In the genomic region with DNA sequence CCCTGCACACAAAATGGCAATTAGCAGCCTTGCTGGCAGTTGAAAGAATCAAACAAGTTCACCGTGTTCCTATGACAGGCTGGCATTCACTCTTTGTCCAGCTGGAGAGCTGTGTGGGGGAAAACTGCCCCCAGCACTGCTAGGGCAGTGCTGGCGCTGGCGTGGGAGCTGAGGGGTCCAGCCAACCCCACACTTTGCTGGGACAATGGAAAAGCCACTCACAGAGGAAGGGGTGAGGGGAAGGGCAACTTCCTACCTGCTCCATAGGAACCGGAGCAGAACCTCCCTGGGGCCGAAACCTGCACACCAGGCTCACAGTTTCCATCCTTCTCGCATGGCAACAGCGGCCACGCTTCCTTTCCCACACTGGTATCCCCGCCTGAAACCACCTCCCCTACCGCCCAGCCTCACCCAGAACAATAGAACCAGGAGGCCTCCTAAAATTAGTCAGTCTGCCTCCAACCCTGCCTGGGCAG, we compare ENCODE assay signal across 27 cellular contexts. TPM values are rescaled to one million over a fixed set of nuclear protein-coding genes. Genes with fewer than 3 reads are reported as not detected.
DNase-seq lines count a peak whose midpoint lies in the region; ATAC-seq, FAIRE-seq and TF ChIP-seq lines count a peak whose summit lies in the region.
"Had no signal": no experiment of that assay in that cellular context is flagged by ENCODE, and none has a peak within 500 bp of the region (broad histone marks: within the 10 kb centered on the region; RNA-seq: fewer than 3 reads in every experiment).

No MANE protein-coding gene starts in this region.

- no peak overlapping the region for H4K91ac ChIP-seq in neuronal stem cell (ENCODE audit: low read depth, low read length, poor library complexity)

- no peaks in the 10 kb centered on the region for H3K36me3 Mint-ChIP-seq in GM23338 (ENCODE audit: low read depth)
- H3K36me3 Mint-ChIP-seq: activated naive CD4-positive, alpha-beta T cell treated with anti-CD3 and anti-CD28 coated beads, Interleukin-2, amount 50 U/mL, for 72 hours had no signal

- POLR2A ChIA-PET in A549 (lab: Yijun Ruan, JAX) = no interaction called here

- H2BK5ac ChIP-seq in neuronal stem cell (ENCODE audit: low read length) = no peak overlapping the region

- H3K4me3 ChIP-seq in A549 (no peak overlapping the region), GM23338 (no peak overlapping the region), neuronal stem cell (ENCODE audit: low read length in 2 of 2) (no peak overlapping the region)
- H3K4me3 ChIP-seq: lung had no signal

- no peak overlapping the region for H2BK120ac ChIP-seq in neuronal stem cell (ENCODE audit: low read depth, low read length)

- 61% methylated on average over 10 of the region's 10 CpGs for WGBS in A549 (ENCODE audit: missing lambda C conversion rate)
- no CpG with 5 or more reads among the region's 10 CpGs for WGBS in neuronal stem cell (ENCODE audit: extremely low coverage in 2 of 2, insufficient read length in 2 of 2, insufficient replicate concordance in 1 of 2), 2 donors

- H4K8ac ChIP-seq in neuronal stem cell (ENCODE audit: low read depth, low read length) = no peak overlapping the region

- H2AFZ ChIP-seq in GM23338 = peak overlapping the region; percentile 18; the same call in 1 of the 2 replicates
- peak overlapping the region; percentile 69 for H2AFZ ChIP-seq in neuronal stem cell (ENCODE audit: low read length)

- TF ChIP-seq EP300 in A549 (IDR thresholded peaks at IDR 0.05) = no peak

- no peak overlapping the region for H3K27ac Mint-ChIP-seq in GM23338
- H3K27ac Mint-ChIP-seq: IgD-negative memory B cell had no signal

- H3K4me1 ChIP-seq in A549 (no peaks in the 10 kb centered on the region), GM23338 (ENCODE audit: insufficient read depth) (no peaks in the 10 kb centered on the region), neuronal stem cell (ENCODE audit: control insufficient read depth in 2 of 2, insufficient read depth in 1 of 2, low read depth in 1 of 2, low read length in 2 of 2) (peaks cover 8 to 9% of the 10 kb centered on the region in 2 donors)

- H3K23ac ChIP-seq in neuronal stem cell (ENCODE audit: low read depth, low read length, poor library complexity) = no peak overlapping the region

- ATAC-seq in A549 = peak; percentile 21 to 37; a peak in 3 of 6 replicates
- ATAC-seq in GM23338 = no peak
- ATAC-seq in esophagus mucosa = peak; percentile 61
- no peak for ATAC-seq in HG03571 (IDR thresholded peaks at IDR 0.05; ENCODE audit: unreplicated experiment)
- ATAC-seq: activated naive CD4-positive, alpha-beta T cell treated with anti-CD3 and anti-CD28 coated beads, Interleukin-2, amount 50 U/mL, for 72 hours had no signal

- peak overlapping the region; percentile 11 for H3K18ac ChIP-seq in neuronal stem cell (ENCODE audit: low read length)

- H4K20me1 ChIP-seq in GM23338 (replicated peaks; ENCODE audit: insufficient read depth) = no peaks in the 10 kb centered on the region

- H3K27ac ChIP-seq in A549 (no peak overlapping the region), GM23338 (ENCODE audit: low read depth) (no peak overlapping the region), neuronal stem cell (replicated peaks; ENCODE audit: low read length) (no peak overlapping the region)
- H3K27ac ChIP-seq: neutrophil had no signal

- H2BK12ac ChIP-seq in neuronal stem cell (ENCODE audit: low read length) = peak overlapping the region; percentile 73

- H3K79me2 ChIP-seq in GM23338 (replicated peaks; ENCODE audit: insufficient read depth) = no peaks in the 10 kb centered on the region

- H2AK5ac ChIP-seq in neuronal stem cell (ENCODE audit: low read depth, low read length) = peak overlapping the region; percentile 70

- no peak for TF ChIP-seq POLR2A in A549 (IDR thresholded peaks at IDR 0.05; ENCODE audit: low read length)

- H3F3A ChIP-seq in GM23338 (replicated peaks; ENCODE audit: low read depth) = no peaks in the 10 kb centered on the region

- FAIRE-seq in A549 (lab: Jason Lieb, UNC) = no peak
- FAIRE-seq: D721Med, islet of Langerhans, small intestine, urothelium cell line had no signal

- no peaks in the 10 kb centered on the region for H3K79me1 ChIP-seq in neuronal stem cell (ENCODE audit: low read depth, low read length)

- no peak for TF ChIP-seq CTCF in A549 (IDR thresholded peaks at IDR 0.05)
- TF ChIP-seq CTCF in GM23338 (conservative IDR thresholded peaks at IDR 0.05; ENCODE audit: low read depth in 2 of 2) = no peak

- H3K9ac ChIP-seq in neuronal stem cell (ENCODE audit: low read depth, low read length, poor library complexity) = no peak overlapping the region

- DNase-seq in A549 (ENCODE audit: low read depth in 1 of 2, low spot score in 1 of 2) (no peak), GM23338 (ENCODE audit: low spot score) (no peak), neuronal stem cell (ENCODE audit: low spot score) (no peak), AG08396 (ENCODE audit: low spot score) (no peak), SW 1271 (lab: John Stamatoyannopoulos, UW) (no peak), kidney tubule cell (ENCODE audit: low spot score) (no peak)
- DNase-seq: cerebellar nuclear complex; erythroblast; foreskin fibroblast; HCEC 1CT; NCI-H2029 treated with DMSO at 0.1 percent for 48 hours; NCI-H226; NCI-H774; OCI-M1; Right ventricle myocardium superior; small intestine; stimulated activated CD4-positive, alpha-beta T cell treated with anti-CD3 and anti-CD28 coated beads, Interleukin-1b, Interleukin-23, amount 100 ng/mL, for 48 hours; T1000 had no signal

- H3K27me3 ChIP-seq in GM23338 (ENCODE audit: insufficient read depth) (no peaks in the 10 kb centered on the region), neuronal stem cell (ENCODE audit: control insufficient read depth in 3 of 3, insufficient read depth in 3 of 3, low read depth in 1 of 3, low read length in 3 of 3) (no peaks in the 10 kb centered on the region)
- H3K27me3 ChIP-seq: neutrophil had no signal

- no peaks in the 10 kb centered on the region for H3K9me2 ChIP-seq in GM23338 (ENCODE audit: insufficient read depth)

- no peaks in the 10 kb centered on the region for H3K4me1 Mint-ChIP-seq in GM23338

- no peak overlapping the region for H3K4ac ChIP-seq in neuronal stem cell (ENCODE audit: low read length)

- H3K9me3 Mint-ChIP-seq in GM23338 = no peaks in the 10 kb centered on the region
- H3K9me3 Mint-ChIP-seq: activated naive CD4-positive, alpha-beta T cell treated with anti-CD3 and anti-CD28 coated beads, Interleukin-2, amount 50 U/mL, for 72 hours; IgD-negative memory B cell had no signal

- H3K4me2 ChIP-seq in A549 = no peak overlapping the region
- no peak overlapping the region for H3K4me2 ChIP-seq in GM23338
- H3K4me2 ChIP-seq in neuronal stem cell (ENCODE audit: insufficient read depth, low read length, poor library complexity, severe bottlenecking) = no peak overlapping the region

- H3K14ac ChIP-seq in neuronal stem cell (ENCODE audit: low read length) = no peak overlapping the region

- no peak overlapping the region for H3K4me3 Mint-ChIP-seq in GM23338
- H3K4me3 Mint-ChIP-seq: IgD-negative memory B cell had no signal

- no peak for TF ChIP-seq RAD21 in A549 (conservative IDR thresholded peaks at IDR 0.05 in 1 of 2, IDR thresholded peaks at IDR 0.05 in 1 of 2)

- H3K9me3 ChIP-seq in A549 (peaks cover 6% of the 10 kb centered on the region; the same call in 1 of the 3 replicates), neuronal stem cell (replicated peaks in 1 of 2; ENCODE audit: control insufficient read depth in 2 of 2, insufficient read depth in 1 of 2, low read depth in 1 of 2, low read length in 2 of 2) (no peaks in the 10 kb centered on the region)
- H3K9me3 ChIP-seq: neutrophil had no signal

- H3K27me3 Mint-ChIP-seq in GM23338 (ENCODE audit: insufficient read depth, low read depth, poor library complexity) = peaks cover 2% of the 10 kb centered on the region
- H3K27me3 Mint-ChIP-seq: IgD-negative memory B cell had no signal

- H2BK15ac ChIP-seq in neuronal stem cell (ENCODE audit: low read length) = peak overlapping the region; percentile 81

- CTCF ChIA-PET in A549 (lab: Yijun Ruan, JAX) = interaction anchor here (0.5 to 1.9 kb wide), 7 partner anchors 9 to 350 kb away, joined by 3 to 7 read pairs (median 3); no protein-coding TSS in a partner anchor

- H3K36me3 ChIP-seq in GM23338 (ENCODE audit: insufficient read depth) (no peaks in the 10 kb centered on the region), neuronal stem cell (replicated peaks in 1 of 2; ENCODE audit: control insufficient read depth in 2 of 2, insufficient read depth in 2 of 2, low read length in 2 of 2) (no peaks in the 10 kb centered on the region)
- H3K36me3 ChIP-seq: neutrophil had no signal

RNA-seq across cellular contexts. Expression of a gene that starts 26.8 kb away (rescaled TPM):
- polyA plus RNA-seq in A549 (2011; rRNA removed) = 0.03 and 0.08 TPM in 2 replicates
- polyA plus RNA-seq in A549 (2012; cell fraction: cytosol; rRNA removed) = 0.03 and 0.05 TPM in 2 replicates
- polyA plus RNA-seq in A549 (2012; cell fraction: nucleus; rRNA removed) = 0.01 and 0.06 TPM in 2 replicates
- polyA plus RNA-seq in A549 (2017; fragmentation: RNase III; extraction: RNeasy Plus Mini Kit Qiagen cat#74134 plus additional on column Dnase treatment) = 0.01 to 0.04 TPM in 2 of 3 replicates, not detected in the other
- 0.17 and 0.24 TPM in 2 replicates for polyA minus RNA-seq in A549 (2011; rRNA and poly(A)+ RNA removed)
- total RNA-seq in GM23338 (2014; rRNA removed; shearing (Covaris generic)) = 1.9 and 4.0 TPM in 2 replicates
- 3.0 and 3.1 TPM in 2 replicates for polyA plus RNA-seq in GM23338 (2016; fragmentation: Nextera tagmentation; extraction: Ambion mirVana)
- total RNA-seq in esophagus mucosa = 0.28 TPM
- polyA plus RNA-seq in neuronal stem cell (2013, experiment 1 of 2) = 3.7 TPM
- 4.2 TPM for polyA plus RNA-seq in neuronal stem cell (2013, experiment 2 of 2)

RNA-seq across cellular contexts. Expression of a gene that starts 39.7 kb away (rescaled TPM):
- polyA plus RNA-seq in A549 (2011; rRNA removed) = 31.4 and 35.7 TPM in 2 replicates
- polyA plus RNA-seq in A549 (2012; cell fraction: cytosol; rRNA removed) = 47.5 and 53.3 TPM in 2 replicates
- 21.6 and 22.7 TPM in 2 replicates for polyA plus RNA-seq in A549 (2012; cell fraction: nucleus; rRNA removed)
- 52.0 to 57.3 TPM (median 53.0 TPM) in 3 replicates for polyA plus RNA-seq in A549 (2017; fragmentation: RNase III; extraction: RNeasy Plus Mini Kit Qiagen cat#74134 plus additional on column Dnase treatment)
- 16.2 and 16.8 TPM in 2 replicates for polyA minus RNA-seq in A549 (2011; rRNA and poly(A)+ RNA removed)
- 8.1 and 11.2 TPM in 2 replicates for total RNA-seq in GM23338 (2014; rRNA removed; shearing (Covaris generic))
- polyA plus RNA-seq in GM23338 (2016; fragmentation: Nextera tagmentation; extraction: Ambion mirVana) = 22.2 and 25.0 TPM in 2 replicates
- 55.6 TPM for total RNA-seq in esophagus mucosa
- 23.2 TPM for polyA plus RNA-seq in neuronal stem cell (2013, experiment 1 of 2)
- 23.3 TPM for polyA plus RNA-seq in neuronal stem cell (2013, experiment 2 of 2)

RNA-seq across cellular contexts. Expression of a gene that starts 59.0 kb away (rescaled TPM):
- polyA plus RNA-seq in A549 (2011; rRNA removed) (15.0 and 16.8 TPM in 2 replicates), A549 (2017; fragmentation: RNase III; extraction: RNeasy Plus Mini Kit Qiagen cat#74134 plus additional on column Dnase treatment) (13.9 to 22.4 TPM (median 20.8 TPM) in 3 replicates), GM23338 (2016; fragmentation: Nextera tagmentation; extraction: Ambion mirVana) (6.5 and 7.0 TPM in 2 replicates)
- 6.0 and 7.7 TPM in 2 replicates for polyA plus RNA-seq in A549 (2012; cell fraction: cytosol; rRNA removed)
- 18.0 and 20.1 TPM in 2 replicates for polyA plus RNA-seq in A549 (2012; cell fraction: nucleus; rRNA removed)
- polyA minus RNA-seq in A549 (2011; rRNA and poly(A)+ RNA removed) = 14.2 and 14.3 TPM in 2 replicates
- total RNA-seq in GM23338 (2014; rRNA removed; shearing (Covaris generic)) = 29.6 and 31.8 TPM in 2 replicates
- total RNA-seq in esophagus mucosa = 9.2 TPM
- polyA plus RNA-seq in neuronal stem cell (2013, experiment 1 of 2) = 21.9 TPM
- polyA plus RNA-seq in neuronal stem cell (2013, experiment 2 of 2) = 21.6 TPM

Comparison
In these comparisons a context has a peak if more than half of its experiments do, and no peak if none do; other contexts are left out.
1. ATAC-seq: peak in A549 (2 of 2) and esophagus mucosa (single experiment); none in GM23338 (single experiment) and HG03571 (single experiment).